ENCODE assay signal across 18 cellular contexts in genomic region chr10:59108886-59109288, GRCh38.
DNase-seq lines count a peak whose midpoint lies in the region; ATAC-seq, FAIRE-seq and TF ChIP-seq lines count a peak whose summit lies in the region.
"Had no signal": no experiment of that assay in that cellular context is flagged by ENCODE, and none has a peak within 500 bp of the region (broad histone marks: within the 10 kb centered on the region; RNA-seq: fewer than 3 reads in every experiment).

No MANE protein-coding gene starts in this region.

- H3K27ac Mint-ChIP-seq in natural killer cell treated with Interleukin-12 subunit alpha and Interleukin-12 subunit beta and Interleukin-15 and Interleukin-18, amount 100 ng/mL, for 72 hours, result no peak overlapping the region
- H3K27ac Mint-ChIP-seq: HFFc6 had no signal

- no peaks in the 10 kb centered on the region for H3K9me3 Mint-ChIP-seq in natural killer cell treated with Interleukin-12 subunit alpha and Interleukin-12 subunit beta and Interleukin-15 and Interleukin-18, amount 100 ng/mL, for 72 hours
- H3K9me3 Mint-ChIP-seq: HFFc6 had no signal

- no peak for TF ChIP-seq RAD21 in liver (IDR thresholded peaks at IDR 0.05)

- no peaks in the 10 kb centered on the region for H3K27me3 Mint-ChIP-seq in natural killer cell treated with Interleukin-12 subunit alpha and Interleukin-12 subunit beta and Interleukin-15 and Interleukin-18, amount 100 ng/mL, for 72 hours

- intact Hi-C loops in upper lobe of right lung (cut with DNase I), result no loop called here

- peak; percentile 55 for ATAC-seq in upper lobe of right lung
- ATAC-seq in natural killer cell treated with Interleukin-12 subunit alpha and Interleukin-12 subunit beta and Interleukin-15 and Interleukin-18, amount 100 ng/mL, for 72 hours, result no peak

- H3K9me3 ChIP-seq in liver (ENCODE audit: control insufficient read depth in 4 of 4, low read length in 3 of 4) (no peaks in the 10 kb centered on the region), upper lobe of right lung (no peaks in the 10 kb centered on the region)
- H3K9me3 ChIP-seq: MG63 had no signal

- TF ChIP-seq CTCF in liver (IDR thresholded peaks at IDR 0.05; ENCODE audit: low read depth, low read length, missing input control), result no peak
- no peak for TF ChIP-seq CTCF in upper lobe of right lung (IDR thresholded peaks at IDR 0.05)

- no peak overlapping the region for H3K9ac ChIP-seq in liver (ENCODE audit: low read depth in 1 of 2, low read length in 2 of 2)

- H3K27me3 ChIP-seq in liver (ENCODE audit: control insufficient read depth in 4 of 4, insufficient read depth in 4 of 4, low read length in 3 of 4) (no peaks in the 10 kb centered on the region), upper lobe of right lung (no peaks in the 10 kb centered on the region)

- H3K27ac ChIP-seq in liver (ENCODE audit: low read depth in 1 of 2, low read length in 2 of 2) (no peak overlapping the region), upper lobe of right lung (no peak overlapping the region)
- H3K27ac ChIP-seq: PC-9 had no signal

- H3K4me1 ChIP-seq in liver (ENCODE audit: control insufficient read depth in 4 of 4, insufficient read depth in 4 of 4, low read length in 3 of 4), result peaks cover 7 to 18% (median 13%) of the 10 kb centered on the region in 4 donors
- H3K4me1 ChIP-seq in upper lobe of right lung, result no peaks in the 10 kb centered on the region

- WGBS in liver, result 15% methylated on average over 1 of the region's 1 CpG

- no peaks in the 10 kb centered on the region for H3K36me3 ChIP-seq in liver (ENCODE audit: control insufficient read depth in 4 of 4, insufficient read depth in 3 of 4, low read depth in 1 of 4, low read length in 3 of 4)
- no peaks in the 10 kb centered on the region for H3K36me3 ChIP-seq in upper lobe of right lung
- H3K36me3 ChIP-seq: MG63 had no signal

- H3K4me3 ChIP-seq in liver (ENCODE audit: low read depth in 1 of 3, low read length in 3 of 3), result no peak overlapping the region
- no peak overlapping the region for H3K4me3 ChIP-seq in upper lobe of right lung
- H3K4me3 ChIP-seq: MG63, PC-9 had no signal

- H3K36me3 Mint-ChIP-seq in natural killer cell treated with Interleukin-12 subunit alpha and Interleukin-12 subunit beta and Interleukin-15 and Interleukin-18, amount 100 ng/mL, for 72 hours, result no peaks in the 10 kb centered on the region

- no peaks in the 10 kb centered on the region for H3K4me1 Mint-ChIP-seq in natural killer cell treated with Interleukin-12 subunit alpha and Interleukin-12 subunit beta and Interleukin-15 and Interleukin-18, amount 100 ng/mL, for 72 hours (ENCODE audit: low read depth in 2 of 2)

- no peak for FAIRE-seq in GM19239 (lab: Jason Lieb, UNC)
- FAIRE-seq: HTR-8/SVneo had no signal

- H3K4me3 Mint-ChIP-seq in natural killer cell treated with Interleukin-12 subunit alpha and Interleukin-12 subunit beta and Interleukin-15 and Interleukin-18, amount 100 ng/mL, for 72 hours, result no peak overlapping the region
- H3K4me3 Mint-ChIP-seq: HFFc6 had no signal

- DNase-seq in HT-29 (ENCODE audit: low spot score) (peak; percentile 19), glomerular visceral epithelial cell (ENCODE audit: extremely low spot score) (peak; percentile 2), upper lobe of right lung (no peak), GM19239 (ENCODE audit: insufficient read length, low spot score) (no peak)
- DNase-seq in natural killer cell treated with Interleukin-12 subunit alpha and Interleukin-12 subunit beta and Interleukin-15 and Interleukin-18, amount 100 ng/mL, for 72 hours (ENCODE audit: low spot score), result no peak
- no peak for DNase-seq in activated T-cell treated with anti-CD3 and anti-CD28 coated beads, Interleukin-2, amount 50 U/mL, for 1 hour
- DNase-seq: DMS79 treated with DMSO at 0.1 percent for 48 hours, H7, HFFc6, Kasumi-1, MG63, NCI-H1048, NCI-H1436, NCI-H345, NCI-H526, PC-9 had no signal

TF ChIP-seq in liver, 16 proteins besides CTCF, POLR2A, EP300 and RAD21:
- TF ChIP-seq JUND (IDR thresholded peaks at IDR 0.05) (peak in 1 of 2 donors; percentile 13), HNF4A (conservative IDR thresholded peaks at IDR 0.05) (no peak), SP1 (IDR thresholded peaks at IDR 0.05) (peak; percentile 15)

Comparison
In these comparisons a context has a peak if more than half of its experiments do, and no peak if none do; other contexts are left out.
1. DNase-seq: peak in HT-29 (single experiment) and glomerular visceral epithelial cell (single experiment); none in upper lobe of right lung (single experiment), GM19239 (single experiment), natural killer cell treated with Interleukin-12 subunit alpha and Interleukin-12 subunit beta and Interleukin-15 and Interleukin-18, amount 100 ng/mL, for 72 hours (single experiment) and activated T-cell treated with anti-CD3 and anti-CD28 coated beads, Interleukin-2, amount 50 U/mL, for 1 hour (single experiment).